In the genomic region with DNA sequence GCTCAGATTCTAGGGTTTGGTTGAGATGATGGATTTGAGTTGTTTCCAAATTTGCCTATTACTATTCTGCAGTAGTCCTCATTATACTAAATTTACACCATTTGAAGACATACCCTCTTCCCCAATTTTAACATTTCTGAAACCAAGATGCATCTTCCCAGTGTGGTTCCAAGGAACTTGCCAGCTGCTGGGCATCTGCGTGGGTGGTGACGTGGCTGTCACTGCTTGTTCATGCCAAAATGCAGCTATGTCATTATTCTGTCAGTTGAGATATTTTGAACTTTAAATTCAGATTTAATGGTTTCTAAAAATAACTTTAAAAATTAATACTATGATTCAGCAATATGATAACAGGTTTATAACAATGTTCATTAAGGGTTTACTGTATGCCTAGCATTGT, we compare ENCODE assay signal across 9 cellular contexts. TPM values are rescaled to one million over a fixed set of nuclear protein-coding genes. Genes with fewer than 3 reads are reported as not detected.
DNase-seq lines count a peak whose midpoint lies in the region; ATAC-seq and TF ChIP-seq lines count a peak whose summit lies in the region.
"Had no signal": no experiment of that assay in that cellular context is flagged by ENCODE, and none has a peak within 500 bp of the region (broad histone marks: within the 10 kb centered on the region; RNA-seq: fewer than 3 reads in every experiment).

No MANE protein-coding gene starts in this region.

- H3K9ac ChIP-seq in Loucy (ENCODE audit: low read depth, low read length, poor library complexity, severe bottlenecking): peak overlapping the region; percentile 77
- H3K9ac ChIP-seq in endodermal cell (ENCODE audit: extremely low read depth, low read length, poor library complexity, severe bottlenecking): no peak overlapping the region
- H3K9ac ChIP-seq in neuronal stem cell (ENCODE audit: low read depth, low read length, poor library complexity): no peak overlapping the region

- no peaks in the 10 kb centered on the region for H3K9me2 ChIP-seq in Loucy (replicated peaks; ENCODE audit: low read depth, low read length)

- no peak overlapping the region for H2BK120ac ChIP-seq in neuronal stem cell (ENCODE audit: low read depth, low read length)

- H3K4me2 ChIP-seq in Loucy (ENCODE audit: low read depth, low read length, poor library complexity, severe bottlenecking): peak overlapping the region; percentile 86
- no peak overlapping the region for H3K4me2 ChIP-seq in neuronal stem cell (ENCODE audit: insufficient read depth, low read length, poor library complexity, severe bottlenecking)

- no peaks in the 10 kb centered on the region for H3F3A ChIP-seq in Loucy (ENCODE audit: low read depth)

- no peak overlapping the region for H2AK5ac ChIP-seq in neuronal stem cell (ENCODE audit: low read depth, low read length)

- peaks cover 10% of the 10 kb centered on the region for H3K4me1 ChIP-seq in CD4-positive, CD25-positive, alpha-beta regulatory T cell (ENCODE audit: control insufficient read depth, insufficient read depth, low read length, poor library complexity, severe bottlenecking)
- peaks cover 24% of the 10 kb centered on the region for H3K4me1 ChIP-seq in Loucy (ENCODE audit: insufficient read depth, low read length, poor library complexity, severe bottlenecking)
- H3K4me1 ChIP-seq in endodermal cell (ENCODE audit: control insufficient read depth, insufficient read depth, low read length): no peaks in the 10 kb centered on the region
- H3K4me1 ChIP-seq in neuronal stem cell (ENCODE audit: control insufficient read depth in 2 of 2, insufficient read depth in 1 of 2, low read depth in 1 of 2, low read length in 2 of 2): peaks cover 0 to 4% of the 10 kb centered on the region in 2 donors
- H3K4me1 ChIP-seq: colonic mucosa had no signal

- no peaks in the 10 kb centered on the region for H3K27me3 Mint-ChIP-seq in CD4-positive, CD25-positive, alpha-beta regulatory T cell
- H3K27me3 Mint-ChIP-seq in endodermal cell (ENCODE audit: insufficient read depth): no peaks in the 10 kb centered on the region

- in situ Hi-C loops in GM13976 (cut with MboI; ENCODE audit: low sequenced_read_pairs, unreplicated experiment): no loop called here

- H2BK15ac ChIP-seq in neuronal stem cell (ENCODE audit: low read length): no peak overlapping the region

- H2BK5ac ChIP-seq in neuronal stem cell (ENCODE audit: low read length): no peak overlapping the region

- peaks cover 8 to 31% (median 25%) of the 10 kb centered on the region in 7 donors for H3K9me3 Mint-ChIP-seq in CD4-positive, CD25-positive, alpha-beta regulatory T cell
- peaks cover 23% of the 10 kb centered on the region for H3K9me3 Mint-ChIP-seq in endodermal cell

- H3K27ac Mint-ChIP-seq in CD4-positive, CD25-positive, alpha-beta regulatory T cell: peak overlapping the region in 2 of 3 donors; percentile 82 to 95
- H3K27ac Mint-ChIP-seq in endodermal cell: no peak overlapping the region

- peak overlapping the region; percentile 85 for H3K4me3 ChIP-seq in CD4-positive, CD25-positive, alpha-beta regulatory T cell (ENCODE audit: low read depth, low read length)
- peak overlapping the region; percentile 82 for H3K4me3 ChIP-seq in Loucy (ENCODE audit: low read length, poor library complexity, severe bottlenecking)
- H3K4me3 ChIP-seq in endodermal cell (ENCODE audit: low read length): peak overlapping the region; percentile 91
- peak overlapping the region; percentile 63 to 90 for H3K4me3 ChIP-seq in neuronal stem cell (ENCODE audit: low read length in 2 of 2)

- H3K79me2 ChIP-seq in Loucy (ENCODE audit: insufficient read depth, low read length): peaks cover 15% of the 10 kb centered on the region; the same call in 1 of the 2 replicates

- no peak for DNase-seq in CD4-positive, CD25-positive, alpha-beta regulatory T cell
- no peak for DNase-seq in endodermal cell
- no peak for DNase-seq in neuronal stem cell (ENCODE audit: low spot score)
- no peak for DNase-seq in GM13976 (ENCODE audit: low spot score)
- DNase-seq in DMS114 treated with DMSO at 0.1 percent for 48 hours (lab: John Stamatoyannopoulos, UW; ENCODE audit: unreplicated experiment): no peak

- H3K36me3 ChIP-seq in CD4-positive, CD25-positive, alpha-beta regulatory T cell (ENCODE audit: control insufficient read depth, insufficient read depth, low read length): peaks cover 17% of the 10 kb centered on the region
- H3K36me3 ChIP-seq in Loucy (ENCODE audit: insufficient read depth, low read length) (no peaks in the 10 kb centered on the region), endodermal cell (ENCODE audit: control insufficient read depth, insufficient read depth, low read length) (peaks cover 23% of the 10 kb centered on the region), neuronal stem cell (replicated peaks in 1 of 2; ENCODE audit: control insufficient read depth in 2 of 2, insufficient read depth in 2 of 2, low read length in 2 of 2) (peaks cover 4 to 34% of the 10 kb centered on the region in 2 donors)
- H3K36me3 ChIP-seq: colonic mucosa had no signal

- H3K18ac ChIP-seq in neuronal stem cell (ENCODE audit: low read length): no peak overlapping the region

- no peak overlapping the region for H4K8ac ChIP-seq in neuronal stem cell (ENCODE audit: low read depth, low read length)

- H3K36me3 Mint-ChIP-seq in CD4-positive, CD25-positive, alpha-beta regulatory T cell: peaks cover 38% of the 10 kb centered on the region
- H3K36me3 Mint-ChIP-seq in endodermal cell (ENCODE audit: low read depth): peaks cover 30% of the 10 kb centered on the region

- no peak overlapping the region for H4K91ac ChIP-seq in neuronal stem cell (ENCODE audit: low read depth, low read length, poor library complexity)

- no peaks in the 10 kb centered on the region for H3K79me1 ChIP-seq in neuronal stem cell (ENCODE audit: low read depth, low read length)

- H3K27ac ChIP-seq in CD4-positive, CD25-positive, alpha-beta regulatory T cell (ENCODE audit: insufficient read depth, low read length, poor library complexity, severe bottlenecking): no peak overlapping the region
- H3K27ac ChIP-seq in endodermal cell (ENCODE audit: low read depth, low read length): no peak overlapping the region
- no peak overlapping the region for H3K27ac ChIP-seq in neuronal stem cell (replicated peaks; ENCODE audit: low read length)

- H3K4me1 Mint-ChIP-seq in CD4-positive, CD25-positive, alpha-beta regulatory T cell: peaks cover 18 to 35% (median 26%) of the 10 kb centered on the region in 4 donors
- H3K4me1 Mint-ChIP-seq in endodermal cell: peaks cover 7% of the 10 kb centered on the region

- TF ChIP-seq CTCF in Loucy (conservative IDR thresholded peaks at IDR 0.05; ENCODE audit: low read length) (no peak), endodermal cell (conservative IDR thresholded peaks at IDR 0.05) (no peak), GM13976 (IDR thresholded peaks at IDR 0.05; ENCODE audit: borderline replicate concordance, control extremely low read depth, extremely low read depth, insufficient read depth, missing control alignments) (no peak)

- H3K4me3 Mint-ChIP-seq in CD4-positive, CD25-positive, alpha-beta regulatory T cell: peak overlapping the region; percentile 88 to 96 (median 92)
- H3K4me3 Mint-ChIP-seq in endodermal cell: peak overlapping the region; percentile 73

- no peaks in the 10 kb centered on the region for H3K27me3 ChIP-seq in CD4-positive, CD25-positive, alpha-beta regulatory T cell (ENCODE audit: control insufficient read depth, insufficient read depth, low read length)
- H3K27me3 ChIP-seq in Loucy (ENCODE audit: insufficient read depth, low read length, poor library complexity, severe bottlenecking) (no peaks in the 10 kb centered on the region), endodermal cell (ENCODE audit: control insufficient read depth, insufficient read depth, low read length, poor library complexity, severe bottlenecking) (no peaks in the 10 kb centered on the region), neuronal stem cell (ENCODE audit: control insufficient read depth in 3 of 3, insufficient read depth in 3 of 3, low read depth in 1 of 3, low read length in 3 of 3) (no peaks in the 10 kb centered on the region)
- H3K27me3 ChIP-seq: colonic mucosa had no signal

- peaks cover 29 to 34% of the 10 kb centered on the region in 2 experiments for H3K9me3 ChIP-seq in CD4-positive, CD25-positive, alpha-beta regulatory T cell (ENCODE audit: control insufficient read depth in 2 of 2, low read length in 2 of 2)
- peaks cover 12% of the 10 kb centered on the region for H3K9me3 ChIP-seq in Loucy (ENCODE audit: insufficient read depth, low read depth, low read length)
- H3K9me3 ChIP-seq in endodermal cell (ENCODE audit: control insufficient read depth, low read length): peaks cover 28% of the 10 kb centered on the region
- H3K9me3 ChIP-seq in neuronal stem cell (replicated peaks in 1 of 2; ENCODE audit: control insufficient read depth in 2 of 2, insufficient read depth in 1 of 2, low read depth in 1 of 2, low read length in 2 of 2): peaks cover 2 to 68% of the 10 kb centered on the region in 2 donors
- H3K9me3 ChIP-seq: colonic mucosa had no signal

- no peak overlapping the region for H3K23ac ChIP-seq in neuronal stem cell (ENCODE audit: low read depth, low read length, poor library complexity)

- no peak for ATAC-seq in CD4-positive, CD25-positive, alpha-beta regulatory T cell (ENCODE audit: low read depth in 2 of 2)
- ATAC-seq in HG03196 (IDR thresholded peaks at IDR 0.05; ENCODE audit: unreplicated experiment): no peak
- no peak for ATAC-seq in HG02623 (IDR thresholded peaks at IDR 0.05; ENCODE audit: unreplicated experiment)

- H3K4ac ChIP-seq in neuronal stem cell (ENCODE audit: low read length): no peak overlapping the region

- 84% methylated on average over 2 of the region's 2 CpGs; no CpG with 5 or more reads in 1 of the 2 experiments for WGBS in endodermal cell (ENCODE audit: insufficient coverage in 1 of 2, insufficient read length in 1 of 2), 2 experiments
- no CpG with 5 or more reads among the region's 2 CpGs for WGBS in neuronal stem cell (ENCODE audit: extremely low coverage in 2 of 2, insufficient read length in 2 of 2, insufficient replicate concordance in 1 of 2), 2 donors

- no peak overlapping the region for H2BK12ac ChIP-seq in neuronal stem cell (ENCODE audit: low read length)

- no peaks in the 10 kb centered on the region for H4K20me1 ChIP-seq in Loucy (ENCODE audit: insufficient read depth, low read length, poor library complexity, severe bottlenecking)

- no peak overlapping the region for H3K14ac ChIP-seq in neuronal stem cell (ENCODE audit: low read length)

- no peak overlapping the region for H2AFZ ChIP-seq in Loucy (ENCODE audit: low read length)
- peak overlapping the region; percentile 98 for H2AFZ ChIP-seq in neuronal stem cell (ENCODE audit: low read length)

RNA-seq across cellular contexts. Expression of gene ZFP69, which starts 1.2 kb away (rescaled TPM):
- total RNA-seq in CD4-positive, CD25-positive, alpha-beta regulatory T cell: 3.3 TPM
- 1 to 10 TPM; 3.7 to 6.9 (median 4.2) TPM for polyA plus RNA-seq in CD4-positive, CD25-positive, alpha-beta regulatory T cell
- total RNA-seq in endodermal cell: 1 to 10 TPM; 4.9 to 6.0 TPM
- 5.8 TPM for polyA plus RNA-seq in endodermal cell (2013, experiment 1 of 2)
- 6.2 TPM for polyA plus RNA-seq in endodermal cell (2013, experiment 2 of 2)
- polyA plus RNA-seq in neuronal stem cell (2013, experiment 1 of 2): 3.7 TPM
- polyA plus RNA-seq in neuronal stem cell (2013, experiment 2 of 2): 4.4 TPM

RNA-seq across cellular contexts. Expression of gene ZFP69B, which starts 28.0 kb away (rescaled TPM):
- 2.1 TPM for total RNA-seq in CD4-positive, CD25-positive, alpha-beta regulatory T cell
- polyA plus RNA-seq in CD4-positive, CD25-positive, alpha-beta regulatory T cell: 1 to 10 TPM; 1.3 to 2.6 (median 1.8) TPM
- 10 to 100 TPM in 1 of 2 donors, 1 to 10 TPM in 1; 7.7 to 10.3 TPM for total RNA-seq in endodermal cell
- polyA plus RNA-seq in endodermal cell (2013, experiment 1 of 2): 9.7 TPM
- 9.7 TPM for polyA plus RNA-seq in endodermal cell (2013, experiment 2 of 2)
- polyA plus RNA-seq in neuronal stem cell (2013, experiment 1 of 2): 5.8 TPM
- 5.6 TPM for polyA plus RNA-seq in neuronal stem cell (2013, experiment 2 of 2)

RNA-seq across cellular contexts. Expression of gene EXO5, which starts 30.3 kb away (rescaled TPM):
- 7.2 TPM for total RNA-seq in CD4-positive, CD25-positive, alpha-beta regulatory T cell
- 1 to 10 TPM; 4.0 to 8.7 (median 7.7) TPM for polyA plus RNA-seq in CD4-positive, CD25-positive, alpha-beta regulatory T cell
- 10 to 100 TPM in 1 of 2 donors, 1 to 10 TPM in 1; 8.6 to 13.3 TPM for total RNA-seq in endodermal cell
- 8.9 TPM for polyA plus RNA-seq in endodermal cell (2013, experiment 1 of 2)
- 9.9 TPM for polyA plus RNA-seq in endodermal cell (2013, experiment 2 of 2)
- 3.6 TPM for polyA plus RNA-seq in neuronal stem cell (2013, experiment 1 of 2)
- 3.9 TPM for polyA plus RNA-seq in neuronal stem cell (2013, experiment 2 of 2)

RNA-seq across cellular contexts. Expression of gene ZNF684, which starts 53.2 kb away (rescaled TPM):
- total RNA-seq in CD4-positive, CD25-positive, alpha-beta regulatory T cell: 5.3 TPM
- polyA plus RNA-seq in CD4-positive, CD25-positive, alpha-beta regulatory T cell: 1 to 10 TPM; 5.3 to 6.0 (median 5.7) TPM
- 10 to 100 TPM in 1 of 2 donors, 1 to 10 TPM in 1; 5.1 to 10.4 TPM for total RNA-seq in endodermal cell
- polyA plus RNA-seq in endodermal cell (2013, experiment 1 of 2): 5.0 TPM
- 4.9 TPM for polyA plus RNA-seq in endodermal cell (2013, experiment 2 of 2)
- polyA plus RNA-seq in neuronal stem cell (2013, experiment 1 of 2): 4.4 TPM
- 4.5 TPM for polyA plus RNA-seq in neuronal stem cell (2013, experiment 2 of 2)
